ENCODE assay signal across 11 cellular contexts in the genomic region with DNA sequence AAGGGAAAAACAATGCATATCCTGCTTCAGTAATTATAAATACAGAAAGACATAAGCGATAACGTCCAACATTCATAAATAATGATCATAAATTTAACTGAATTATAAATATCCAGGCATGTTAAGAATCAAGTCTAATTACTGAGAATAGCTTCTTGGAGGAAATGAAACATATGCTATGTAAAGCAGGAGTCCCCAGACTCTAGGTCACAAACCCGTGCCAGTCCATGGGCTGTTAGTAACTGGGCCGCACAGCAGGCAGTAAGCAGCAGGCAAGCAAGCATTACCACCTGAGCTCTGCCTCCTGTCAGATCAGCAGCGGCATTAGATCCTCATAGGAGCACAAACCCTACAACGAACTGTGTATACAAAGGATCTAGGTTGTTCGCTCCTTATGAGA. TPM values are rescaled to one million over a fixed set of nuclear protein-coding genes. Genes with fewer than 3 reads are reported as not detected.
DNase-seq lines count a peak whose midpoint lies in the region; ATAC-seq and TF ChIP-seq lines count a peak whose summit lies in the region.
"Had no signal": no experiment of that assay in that cellular context is flagged by ENCODE, and none has a peak within 500 bp of the region (broad histone marks: within the 10 kb centered on the region; RNA-seq: fewer than 3 reads in every experiment).

No MANE protein-coding gene starts in this region.

- peaks cover 2% of the 10 kb centered on the region; the same call in 1 of the 2 replicates for H3K4me1 ChIP-seq in IMR-90 (ENCODE audit: control insufficient read depth, insufficient read depth, low read length)

- peaks cover 4% of the 10 kb centered on the region for H3K9me1 ChIP-seq in IMR-90 (ENCODE audit: insufficient read depth, low read length)

- H2AK9ac ChIP-seq in IMR-90 (replicated peaks; ENCODE audit: low read depth, low read length, poor library complexity), result no peak overlapping the region

- 0 out of 2 replicates have a peak overlapping the region, but pooled peaks have one; percentile 40 for H4K5ac ChIP-seq in IMR-90 (ENCODE audit: low read depth, low read length)

- H3K9me3 Mint-ChIP-seq in progenitor cell of endocrine pancreas (ENCODE audit: low read depth), result peaks cover 6% of the 10 kb centered on the region
- peaks cover 7% of the 10 kb centered on the region for H3K9me3 Mint-ChIP-seq in activated CD4-positive, alpha-beta T cell treated with anti-CD3 and anti-CD28 coated beads, Interleukin-2, amount 10 ng/mL, durations not matched to agents 24 days and 14 days
- H3K9me3 Mint-ChIP-seq in activated T-cell treated with anti-CD3 and anti-CD28 coated beads, Interleukin-2, amount 50 U/mL, for 24 hours, result no peaks in the 10 kb centered on the region

- H2BK15ac ChIP-seq in IMR-90 (ENCODE audit: low read depth, low read length), result no peak overlapping the region

- no peaks in the 10 kb centered on the region for H3K9me3 ChIP-seq in IMR-90 (ENCODE audit: control insufficient read depth, insufficient read depth, low read length)

- no peak overlapping the region for H3K4ac ChIP-seq in IMR-90 (ENCODE audit: low read depth, low read length)

- H4K91ac ChIP-seq in IMR-90 (ENCODE audit: insufficient read depth, low read depth, low read length), result no peak overlapping the region

- H3K9ac ChIP-seq in IMR-90 (ENCODE audit: low read depth, low read length), result no peak overlapping the region

- in situ Hi-C loops in IMR-90 (cut with MboI; ENCODE audit: low sequenced_read_pairs), result no loop called here

- peaks cover 20% of the 10 kb centered on the region for H3K4me1 Mint-ChIP-seq in progenitor cell of endocrine pancreas (ENCODE audit: low read depth)
- H3K4me1 Mint-ChIP-seq in activated CD4-positive, alpha-beta T cell treated with anti-CD3 and anti-CD28 coated beads, Interleukin-2, amount 10 ng/mL, durations not matched to agents 24 days and 14 days, result peaks cover 19% of the 10 kb centered on the region
- peaks cover 43% of the 10 kb centered on the region for H3K4me1 Mint-ChIP-seq in activated T-cell treated with anti-CD3 and anti-CD28 coated beads, Interleukin-2, amount 50 U/mL, for 24 hours (ENCODE audit: low read depth)

- peaks cover 34 to 38% of the 10 kb centered on the region in 2 experiments for H3K79me1 ChIP-seq in IMR-90 (ENCODE audit: low read depth in 1 of 2, low read length in 2 of 2)

- no peaks in the 10 kb centered on the region for H3K27me3 Mint-ChIP-seq in progenitor cell of endocrine pancreas
- no peaks in the 10 kb centered on the region for H3K27me3 Mint-ChIP-seq in activated CD4-positive, alpha-beta T cell treated with anti-CD3 and anti-CD28 coated beads, Interleukin-2, amount 10 ng/mL, durations not matched to agents 24 days and 14 days
- H3K27me3 Mint-ChIP-seq in activated T-cell treated with anti-CD3 and anti-CD28 coated beads, Interleukin-2, amount 50 U/mL, for 24 hours, result no peaks in the 10 kb centered on the region

- no peak overlapping the region for H2AFZ ChIP-seq in IMR-90 (replicated peaks; ENCODE audit: low read length, poor library complexity)

- CTCF ChIA-PET in IMR-90 (lab: Yijun Ruan, JAX), result interaction anchor here (1.3 kb wide), 1 partner anchor 10 kb away, joined by 3 read pairs; no protein-coding TSS in a partner anchor

- no peak overlapping the region for H3K56ac ChIP-seq in IMR-90 (ENCODE audit: extremely low read depth, insufficient read depth, low read length)

- POLR2A ChIA-PET in IMR-90 (lab: Charles Lee; ENCODE audit: unreplicated experiment), result no interaction called here

- ATAC-seq in GM21825 (IDR thresholded peaks at IDR 0.05; ENCODE audit: unreplicated experiment) (peak; percentile 88), IMR-90 (ENCODE audit: low read depth) (no peak)

- no peak overlapping the region for H3K27ac ChIP-seq in IMR-90 (ENCODE audit: insufficient read depth, low read length)

- WGBS in IMR-90 (ENCODE audit: extremely low coverage in 2 of 2, insufficient read length in 1 of 2), 2 experiments, result no CpG with 5 or more reads among the region's 7 CpGs

- no peak overlapping the region for H2AK5ac ChIP-seq in IMR-90 (ENCODE audit: low read depth, low read length)

- H3K4me3 Mint-ChIP-seq in progenitor cell of endocrine pancreas (ENCODE audit: low read depth), result no peak overlapping the region
- no peak overlapping the region for H3K4me3 Mint-ChIP-seq in activated CD4-positive, alpha-beta T cell treated with anti-CD3 and anti-CD28 coated beads, Interleukin-2, amount 10 ng/mL, durations not matched to agents 24 days and 14 days
- no peak overlapping the region for H3K4me3 Mint-ChIP-seq in activated T-cell treated with anti-CD3 and anti-CD28 coated beads, Interleukin-2, amount 50 U/mL, for 24 hours

- H3K4me2 ChIP-seq in IMR-90 (ENCODE audit: low read depth, low read length), result peak overlapping the region; percentile 9; the same call in 1 of the 2 replicates

- dilution Hi-C loops in IMR-90 (cut with HindIII; ENCODE audit: low sequenced_read_pairs, unreplicated experiment), result no loop called here

- H3K18ac ChIP-seq in IMR-90 (ENCODE audit: low read depth, low read length), result no peak overlapping the region

- DNase-seq in DMS 273 (lab: John Stamatoyannopoulos, UW; ENCODE audit: unreplicated experiment), result peak; percentile 26
- no peak for DNase-seq in DMS 273 treated with DMSO at 0.1 percent for 48 hours (lab: John Stamatoyannopoulos, UW)
- no peak for DNase-seq in IMR-90
- DNase-seq in progenitor cell of endocrine pancreas (ENCODE audit: low spot score, unreplicated experiment), result no peak
- DNase-seq in activated CD4-positive, alpha-beta T cell treated with anti-CD3 and anti-CD28 coated beads, Interleukin-2, amount 10 ng/mL, durations not matched to agents 24 days and 14 days, result no peak
- DNase-seq in middle frontal gyrus (ENCODE audit: extremely low spot score, low spot score), result no peak
- DNase-seq in activated T-cell treated with anti-CD3 and anti-CD28 coated beads, Interleukin-2, amount 50 U/mL, for 24 hours, result no peak
- DNase-seq: 8988T; anterior cingulate cortex; stimulated activated CD4-positive, alpha-beta T cell treated with anti-CD3 and anti-CD28 coated beads, Interleukin-4, amount 100 ng/mL, for 1 hour had no signal

- H3K4me3 ChIP-seq in IMR-90 (ENCODE audit: insufficient read depth, low read depth, low read length), result no peak overlapping the region

- TF ChIP-seq POLR2A in IMR-90 (IDR thresholded peaks at IDR 0.05; ENCODE audit: low read depth, low read length), result no peak

- no peak overlapping the region for H3K23ac ChIP-seq in IMR-90 (ENCODE audit: low read depth, low read length)

- no peaks in the 10 kb centered on the region for H3K36me3 ChIP-seq in IMR-90 (ENCODE audit: control insufficient read depth, insufficient read depth, low read length)

- H3K27ac Mint-ChIP-seq in progenitor cell of endocrine pancreas, result peak overlapping the region; percentile 53
- no peak overlapping the region for H3K27ac Mint-ChIP-seq in activated CD4-positive, alpha-beta T cell treated with anti-CD3 and anti-CD28 coated beads, Interleukin-2, amount 10 ng/mL, durations not matched to agents 24 days and 14 days
- no peak overlapping the region for H3K27ac Mint-ChIP-seq in activated T-cell treated with anti-CD3 and anti-CD28 coated beads, Interleukin-2, amount 50 U/mL, for 24 hours

- H3K36me3 Mint-ChIP-seq in progenitor cell of endocrine pancreas (ENCODE audit: insufficient read depth), result peaks cover 13% of the 10 kb centered on the region
- peaks cover 31% of the 10 kb centered on the region for H3K36me3 Mint-ChIP-seq in activated CD4-positive, alpha-beta T cell treated with anti-CD3 and anti-CD28 coated beads, Interleukin-2, amount 10 ng/mL, durations not matched to agents 24 days and 14 days (ENCODE audit: low read depth)
- peaks cover 39% of the 10 kb centered on the region for H3K36me3 Mint-ChIP-seq in activated T-cell treated with anti-CD3 and anti-CD28 coated beads, Interleukin-2, amount 50 U/mL, for 24 hours (ENCODE audit: low read depth)

- TF ChIP-seq CTCF in IMR-90 (conservative IDR thresholded peaks at IDR 0.05; ENCODE audit: low read depth, low read length) (no peak), progenitor cell of endocrine pancreas (IDR thresholded peaks at IDR 0.05; ENCODE audit: unreplicated experiment) (no peak)

- intact Hi-C loops in IMR-90 (cut with micrococcal nuclease), result no loop called here
- intact Hi-C loops in activated CD4-positive, alpha-beta T cell treated with anti-CD3 and anti-CD28 coated beads, Interleukin-2, amount 10 ng/mL, durations not matched to agents 24 days and 14 days (cut with micrococcal nuclease), result no loop called here

- H4K8ac ChIP-seq in IMR-90 (ENCODE audit: low read depth in 2 of 2, low read length in 2 of 2), result no peak overlapping the region

- no peak overlapping the region for H2BK120ac ChIP-seq in IMR-90 (ENCODE audit: low read depth, low read length)

- H3K14ac ChIP-seq in IMR-90 (replicated peaks; ENCODE audit: low read depth, low read length), result no peak overlapping the region; the same call in 1 of the 2 replicates

- no peak overlapping the region for H2BK5ac ChIP-seq in IMR-90 (ENCODE audit: low read depth, low read length, poor library complexity, severe bottlenecking)

- no peak overlapping the region for H2BK20ac ChIP-seq in IMR-90 (ENCODE audit: low read depth, low read length)

- no peaks in the 10 kb centered on the region for H3K27me3 ChIP-seq in IMR-90 (ENCODE audit: control insufficient read depth, insufficient read depth, low read length)

- BruUV-seq in IMR-90 (replicated peaks; lab: Mats Ljungman, UMichigan), result no TSS peak

- no peak for TF ChIP-seq RAD21 in IMR-90 (IDR thresholded peaks at IDR 0.05; ENCODE audit: low read length)

- peaks cover 10% of the 10 kb centered on the region; the same call in 1 of the 2 replicates for H4K20me1 ChIP-seq in IMR-90 (ENCODE audit: insufficient read depth, low read length)

TF ChIP-seq in IMR-90, 13 proteins besides CTCF, POLR2A, EP300 and RAD21 (continues in another document):
- TF ChIP-seq MXI1 (IDR thresholded peaks at IDR 0.05; ENCODE audit: borderline replicate concordance, low read depth, low read length) (no peak), MAFK (IDR thresholded peaks at IDR 0.05; ENCODE audit: low read depth, low read length) (no peak), SMC3 (IDR thresholded peaks at IDR 0.05; ENCODE audit: low read depth, low read length) (no peak)

RNA-seq across cellular contexts. Expression of gene CERT1, which starts 50.5 kb away (rescaled TPM):
- total RNA-seq in IMR-90 (2012; rRNA removed) (7.2 and 10.3 TPM in 2 replicates), progenitor cell of endocrine pancreas (49.3 and 50.8 TPM in 2 replicates)
- 6.0 and 7.2 TPM in 2 replicates for polyA plus RNA-seq in IMR-90 (2012; rRNA removed)
- 2.3 and 2.7 TPM in 2 replicates for polyA plus RNA-seq in IMR-90 (2012; cell fraction: cytosol; rRNA removed)
- polyA plus RNA-seq in IMR-90 (2012; cell fraction: nucleus; rRNA removed; ENCODE audit: low replicate concordance), result 2.8 and 5.9 TPM in 2 replicates
- total RNA-seq in activated CD4-positive, alpha-beta T cell treated with anti-CD3 and anti-CD28 coated beads, Interleukin-2, amount 10 ng/mL, durations not matched to agents 24 days and 14 days, result 46.4 and 49.2 TPM in 2 replicates

RNA-seq across cellular contexts. Expression of gene POLK, which starts 50.7 kb away (rescaled TPM):
- total RNA-seq in IMR-90 (2012; rRNA removed) (24.4 and 34.2 TPM in 2 replicates), progenitor cell of endocrine pancreas (20.2 TPM in 2 replicates)
- 9.6 and 10.4 TPM in 2 replicates for polyA plus RNA-seq in IMR-90 (2012; rRNA removed)
- 0.56 and 1.00 TPM in 2 replicates for polyA plus RNA-seq in IMR-90 (2012; cell fraction: cytosol; rRNA removed)
- polyA plus RNA-seq in IMR-90 (2012; cell fraction: nucleus; rRNA removed; ENCODE audit: low replicate concordance), result 2.3 and 23.9 TPM in 2 replicates
- 40.4 and 41.6 TPM in 2 replicates for total RNA-seq in activated CD4-positive, alpha-beta T cell treated with anti-CD3 and anti-CD28 coated beads, Interleukin-2, amount 10 ng/mL, durations not matched to agents 24 days and 14 days
